Comparison of ENCODE assay signal across 1 cellular context in the genomic region with DNA sequence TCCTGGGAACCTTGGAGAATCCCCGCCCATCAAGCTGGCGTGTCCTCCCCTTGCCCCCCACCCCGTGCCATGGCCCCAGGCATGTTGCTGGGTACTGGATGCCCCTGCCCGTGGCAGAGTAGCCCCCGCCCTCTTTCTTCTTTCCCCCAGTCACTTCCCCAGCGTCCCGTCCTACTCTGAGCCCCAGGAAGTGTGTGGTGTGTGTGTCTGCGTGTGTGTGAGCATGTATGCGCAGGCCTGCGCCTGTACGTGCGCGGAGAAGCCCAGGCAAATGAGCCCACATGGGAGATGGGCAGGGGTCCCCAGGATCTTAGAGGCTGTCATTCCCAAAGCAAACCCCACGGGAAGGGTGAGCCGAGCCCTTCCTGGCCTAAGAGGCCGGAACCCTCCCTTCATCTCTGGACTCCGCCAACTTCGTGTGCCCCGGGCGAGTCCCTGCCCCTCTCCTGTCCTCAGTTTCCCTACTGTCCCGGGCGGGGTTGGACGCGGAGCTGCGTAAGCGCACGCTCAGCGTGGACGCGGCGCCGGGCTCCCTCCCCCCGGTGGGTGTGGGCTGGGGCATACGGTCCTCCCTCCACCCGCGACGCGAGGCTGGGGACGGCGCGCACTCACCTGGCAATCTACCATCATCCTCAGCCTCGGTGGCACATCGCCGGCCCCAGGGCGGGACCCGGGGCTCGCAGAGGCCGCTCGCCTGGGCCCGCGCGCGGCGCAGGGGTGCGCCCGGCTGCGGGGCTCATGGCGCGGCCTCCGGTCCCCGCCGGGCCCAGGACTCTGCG.
TF ChIP-seq lines count a peak whose summit lies in the region.

No MANE protein-coding gene starts in this region.

TF ChIP-seq in GM12878, 131 proteins besides CTCF, POLR2A, EP300 and RAD21 (continued from another document and continues in another):
- TF ChIP-seq, protein P1, sequence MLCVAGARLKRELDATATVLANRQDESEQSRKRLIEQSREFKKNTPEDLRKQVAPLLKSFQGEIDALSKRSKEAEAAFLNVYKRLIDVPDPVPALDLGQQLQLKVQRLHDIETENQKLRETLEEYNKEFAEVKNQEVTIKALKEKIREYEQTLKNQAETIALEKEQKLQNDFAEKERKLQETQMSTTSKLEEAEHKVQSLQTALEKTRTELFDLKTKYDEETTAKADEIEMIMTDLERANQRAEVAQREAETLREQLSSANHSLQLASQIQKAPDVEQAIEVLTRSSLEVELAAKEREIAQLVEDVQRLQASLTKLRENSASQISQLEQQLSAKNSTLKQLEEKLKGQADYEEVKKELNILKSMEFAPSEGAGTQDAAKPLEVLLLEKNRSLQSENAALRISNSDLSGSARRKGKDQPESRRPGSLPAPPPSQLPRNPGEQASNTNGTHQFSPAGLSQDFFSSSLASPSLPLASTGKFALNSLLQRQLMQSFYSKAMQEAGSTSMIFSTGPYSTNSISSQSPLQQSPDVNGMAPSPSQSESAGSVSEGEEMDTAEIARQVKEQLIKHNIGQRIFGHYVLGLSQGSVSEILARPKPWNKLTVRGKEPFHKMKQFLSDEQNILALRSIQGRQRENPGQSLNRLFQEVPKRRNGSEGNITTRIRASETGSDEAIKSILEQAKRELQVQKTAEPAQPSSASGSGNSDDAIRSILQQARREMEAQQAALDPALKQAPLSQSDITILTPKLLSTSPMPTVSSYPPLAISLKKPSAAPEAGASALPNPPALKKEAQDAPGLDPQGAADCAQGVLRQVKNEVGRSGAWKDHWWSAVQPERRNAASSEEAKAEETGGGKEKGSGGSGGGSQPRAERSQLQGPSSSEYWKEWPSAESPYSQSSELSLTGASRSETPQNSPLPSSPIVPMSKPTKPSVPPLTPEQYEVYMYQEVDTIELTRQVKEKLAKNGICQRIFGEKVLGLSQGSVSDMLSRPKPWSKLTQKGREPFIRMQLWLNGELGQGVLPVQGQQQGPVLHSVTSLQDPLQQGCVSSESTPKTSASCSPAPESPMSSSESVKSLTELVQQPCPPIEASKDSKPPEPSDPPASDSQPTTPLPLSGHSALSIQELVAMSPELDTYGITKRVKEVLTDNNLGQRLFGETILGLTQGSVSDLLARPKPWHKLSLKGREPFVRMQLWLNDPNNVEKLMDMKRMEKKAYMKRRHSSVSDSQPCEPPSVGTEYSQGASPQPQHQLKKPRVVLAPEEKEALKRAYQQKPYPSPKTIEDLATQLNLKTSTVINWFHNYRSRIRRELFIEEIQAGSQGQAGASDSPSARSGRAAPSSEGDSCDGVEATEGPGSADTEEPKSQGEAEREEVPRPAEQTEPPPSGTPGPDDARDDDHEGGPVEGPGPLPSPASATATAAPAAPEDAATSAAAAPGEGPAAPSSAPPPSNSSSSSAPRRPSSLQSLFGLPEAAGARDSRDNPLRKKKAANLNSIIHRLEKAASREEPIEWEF (IDR thresholded peaks at IDR 0.05; ENCODE audit: insufficient replicate concordance, low read depth, low read length): no peak
- TF ChIP-seq NFYA (IDR thresholded peaks at IDR 0.05; ENCODE audit: borderline replicate concordance, low read depth, low read length): no peak
- no peak for TF ChIP-seq NBN (IDR thresholded peaks at IDR 0.05)
- no peak for TF ChIP-seq KDM1A (IDR thresholded peaks at IDR 0.05; ENCODE audit: borderline replicate concordance)
- TF ChIP-seq RELA (IDR thresholded peaks at IDR 0.05; ENCODE audit: borderline replicate concordance, partially characterized antibody): no peak
- no peak for TF ChIP-seq ASH2L (IDR thresholded peaks at IDR 0.05; ENCODE audit: borderline replicate concordance, low read depth)
- no peak for TF ChIP-seq NR2F1 (conservative IDR thresholded peaks at IDR 0.05)
- no peak for TF ChIP-seq JUNB (IDR thresholded peaks at IDR 0.05)
- no peak for TF ChIP-seq EZH2 (IDR thresholded peaks at IDR 0.05; ENCODE audit: borderline replicate concordance, control insufficient read depth, low read depth, low read length)
- TF ChIP-seq PBX3 (IDR thresholded peaks at IDR 0.05; ENCODE audit: insufficient replicate concordance, low read depth, low read length): no peak
- TF ChIP-seq SPI1 (IDR thresholded peaks at IDR 0.05; ENCODE audit: borderline replicate concordance, insufficient read depth, low read depth, low read length): peak; percentile 40; the same call in 1 of the 2 replicates
- TF ChIP-seq HSF1 (IDR thresholded peaks at IDR 0.05; ENCODE audit: low read depth, low read length): no peak
- no peak for TF ChIP-seq ZZZ3 (IDR thresholded peaks at IDR 0.05; ENCODE audit: control insufficient read depth, insufficient read length, low read depth)
- TF ChIP-seq PRDM15 (CRISPR knock-in tag; IDR thresholded peaks at IDR 0.05): no peak
- TF ChIP-seq IKZF1 (conservative IDR thresholded peaks at IDR 0.05): peak; percentile 0; the same call in 1 of the 2 replicates
- TF ChIP-seq, protein P2, sequence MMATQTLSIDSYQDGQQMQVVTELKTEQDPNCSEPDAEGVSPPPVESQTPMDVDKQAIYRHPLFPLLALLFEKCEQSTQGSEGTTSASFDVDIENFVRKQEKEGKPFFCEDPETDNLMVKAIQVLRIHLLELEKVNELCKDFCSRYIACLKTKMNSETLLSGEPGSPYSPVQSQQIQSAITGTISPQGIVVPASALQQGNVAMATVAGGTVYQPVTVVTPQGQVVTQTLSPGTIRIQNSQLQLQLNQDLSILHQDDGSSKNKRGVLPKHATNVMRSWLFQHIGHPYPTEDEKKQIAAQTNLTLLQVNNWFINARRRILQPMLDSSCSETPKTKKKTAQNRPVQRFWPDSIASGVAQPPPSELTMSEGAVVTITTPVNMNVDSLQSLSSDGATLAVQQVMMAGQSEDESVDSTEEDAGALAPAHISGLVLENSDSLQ (IDR thresholded peaks at IDR 0.05): no peak
- TF ChIP-seq TBL1XR1 (IDR thresholded peaks at IDR 0.05; ENCODE audit: low read depth, low read length): no peak
- TF ChIP-seq RUNX3 (IDR thresholded peaks at IDR 0.05; ENCODE audit: low read length): no peak
- no peak for TF ChIP-seq ZNF217 (IDR thresholded peaks at IDR 0.05)
- TF ChIP-seq, protein P3, sequence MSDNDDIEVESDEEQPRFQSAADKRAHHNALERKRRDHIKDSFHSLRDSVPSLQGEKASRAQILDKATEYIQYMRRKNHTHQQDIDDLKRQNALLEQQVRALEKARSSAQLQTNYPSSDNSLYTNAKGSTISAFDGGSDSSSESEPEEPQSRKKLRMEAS (IDR thresholded peaks at IDR 0.05; ENCODE audit: low read depth, low read length): no peak
- no peak for TF ChIP-seq SUPT20H (IDR thresholded peaks at IDR 0.05; ENCODE audit: borderline replicate concordance, control insufficient read depth, low read depth, low read length)
- TF ChIP-seq NFIC (IDR thresholded peaks at IDR 0.05; ENCODE audit: low read depth, low read length): no peak
- TF ChIP-seq, protein P4, sequence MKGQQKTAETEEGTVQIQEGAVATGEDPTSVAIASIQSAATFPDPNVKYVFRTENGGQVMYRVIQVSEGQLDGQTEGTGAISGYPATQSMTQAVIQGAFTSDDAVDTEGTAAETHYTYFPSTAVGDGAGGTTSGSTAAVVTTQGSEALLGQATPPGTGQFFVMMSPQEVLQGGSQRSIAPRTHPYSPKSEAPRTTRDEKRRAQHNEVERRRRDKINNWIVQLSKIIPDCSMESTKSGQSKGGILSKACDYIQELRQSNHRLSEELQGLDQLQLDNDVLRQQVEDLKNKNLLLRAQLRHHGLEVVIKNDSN (IDR thresholded peaks at IDR 0.05; ENCODE audit: borderline replicate concordance, extremely low read length, insufficient read depth, low read depth, low read length): no peak
- TF ChIP-seq ZBTB4 (CRISPR knock-in tag; IDR thresholded peaks at IDR 0.05): no peak
- no peak for TF ChIP-seq HDAC2 (IDR thresholded peaks at IDR 0.05)
- TF ChIP-seq HDGF (IDR thresholded peaks at IDR 0.05): peak; percentile 41; the same call in 1 of the 2 replicates
- TF ChIP-seq TCF7 (IDR thresholded peaks at IDR 0.05; ENCODE audit: borderline replicate concordance): no peak
- TF ChIP-seq PAX8 (IDR thresholded peaks at IDR 0.05): no peak
- no peak for TF ChIP-seq RB1 (IDR thresholded peaks at IDR 0.05; ENCODE audit: borderline replicate concordance)
- TF ChIP-seq MEF2B (IDR thresholded peaks at IDR 0.05; ENCODE audit: partially characterized antibody, poor library complexity, severe bottlenecking): no peak
- no peak for TF ChIP-seq BCLAF1 (IDR thresholded peaks at IDR 0.05)
- peak; percentile 69; the same call in 1 of the 2 replicates for TF ChIP-seq ZNF207 (IDR thresholded peaks at IDR 0.05; ENCODE audit: borderline replicate concordance)
- TF ChIP-seq HCFC1 (IDR thresholded peaks at IDR 0.05; ENCODE audit: low read length): no peak
- TF ChIP-seq SRF (IDR thresholded peaks at IDR 0.05; ENCODE audit: low read depth in 2 of 2, low read length in 2 of 2): no peak
- no peak for TF ChIP-seq SMAD5 (IDR thresholded peaks at IDR 0.05; ENCODE audit: low read depth)
- no peak for TF ChIP-seq CBFB (IDR thresholded peaks at IDR 0.05; ENCODE audit: low read depth)
